Comparison of ENCODE assay signal across 32 cellular contexts in the genomic region with DNA sequence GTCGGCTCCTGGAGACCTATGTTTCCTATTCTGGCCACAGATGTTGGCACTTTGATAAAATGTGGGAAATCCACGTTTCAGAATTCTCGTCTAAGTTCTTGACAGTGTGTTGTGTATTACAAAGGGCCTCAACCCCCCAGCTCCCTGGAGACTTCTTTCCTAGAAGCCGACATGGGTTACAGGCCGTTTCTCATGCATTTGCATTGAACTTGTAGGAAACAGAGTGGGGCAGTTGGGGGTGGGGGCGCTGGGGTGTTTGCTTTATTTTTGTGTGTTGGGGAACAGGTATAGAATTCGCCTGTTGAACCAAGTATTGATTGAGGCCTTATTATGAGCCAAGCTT.
DNase-seq lines count a peak whose midpoint lies in the region; TF ChIP-seq lines count a peak whose summit lies in the region.
"Had no signal": no experiment of that assay in that cellular context is flagged by ENCODE, and none has a peak within 500 bp of the region (broad histone marks: within the 10 kb centered on the region; RNA-seq: fewer than 3 reads in every experiment).

No MANE protein-coding gene starts in this region.

- H3K27me3 Mint-ChIP-seq in progenitor cell of endocrine pancreas: no peaks in the 10 kb centered on the region
- H3K27me3 Mint-ChIP-seq: CD4-positive, alpha-beta memory T cell had no signal

- POLR2A ChIA-PET in A673 (lab: Charles Lee; ENCODE audit: low non-redundant PET): no interaction called here

- H2AFZ ChIP-seq in MM.1S (ENCODE audit: low read length): no peak overlapping the region
- H2AFZ ChIP-seq: parathyroid adenoma had no signal

- H3K27ac ChIP-seq in DOHH2 (ENCODE audit: low read depth, low read length) (0 out of 2 replicates have a peak overlapping the region, but pooled peaks have one; percentile 2), MM.1S (ENCODE audit: low read length) (peak overlapping the region; percentile 97; the same call in 1 of the 2 replicates), coronary artery (peak overlapping the region; percentile 79 to 92), A673 (ENCODE audit: low read depth, low read length, poor library complexity, severe bottlenecking) (no peak overlapping the region)
- H3K27ac ChIP-seq: parathyroid adenoma had no signal

- H3K4me3 Mint-ChIP-seq in progenitor cell of endocrine pancreas (ENCODE audit: low read depth): no peak overlapping the region
- H3K4me3 Mint-ChIP-seq: HFFc6; natural killer cell treated with Interleukin-12 subunit alpha and Interleukin-12 subunit beta and Interleukin-15 and Interleukin-18, amount 100 ng/mL, for 72 hours; stimulated activated effector memory CD8-positive, alpha-beta T cell treated with anti-CD3 and anti-CD28 coated beads, Interleukin-12 subunit alpha, Interleukin-12 subunit beta, amount 100 ng/mL, for 72 hours; T-helper 1 cell treated with Interleukin-12 subunit alpha and Interleukin-12 subunit beta and Interleukin-4 antibody, amounts not matched to agents 30 μg/mL and 1 μg/mL, for 36 hours had no signal

- H3K9me3 ChIP-seq in DOHH2 (ENCODE audit: control insufficient read depth, insufficient read depth, low read length) (no peaks in the 10 kb centered on the region), MM.1S (replicated peaks; ENCODE audit: insufficient read depth, low read length) (no peaks in the 10 kb centered on the region), A673 (ENCODE audit: low read depth, low read length, poor library complexity, severe bottlenecking) (no peaks in the 10 kb centered on the region)
- H3K9me3 ChIP-seq: lower lobe of right lung, right atrium auricular region, SK-N-SH, suprapubic skin, vagina had no signal

- BruUV-seq in A673 (replicated peaks; lab: Mats Ljungman, UMichigan): no TSS peak

- CTCF ChIA-PET in A673 (lab: Charles Lee): no interaction called here

- TF ChIP-seq CTCF in DOHH2 (IDR thresholded peaks at IDR 0.05; ENCODE audit: low read depth, low read length, poor library complexity, severe bottlenecking) (no peak), MM.1S (IDR thresholded peaks at IDR 0.05; ENCODE audit: low read length) (no peak), coronary artery (IDR thresholded peaks at IDR 0.05) (no peak), progenitor cell of endocrine pancreas (IDR thresholded peaks at IDR 0.05; ENCODE audit: unreplicated experiment) (no peak), A673 (conservative IDR thresholded peaks at IDR 0.05; ENCODE audit: low read depth, low read length) (no peak)

- H3K79me2 ChIP-seq in DOHH2 (ENCODE audit: control insufficient read depth, low read length): no peaks in the 10 kb centered on the region
- H3K79me2 ChIP-seq in MM.1S (ENCODE audit: low read length): peaks cover 33% of the 10 kb centered on the region
- H3K79me2 ChIP-seq: parathyroid adenoma had no signal

- H3K4me2 ChIP-seq in DOHH2 (ENCODE audit: low read length): peak overlapping the region; percentile 50
- no peak overlapping the region for H3K4me2 ChIP-seq in MM.1S (ENCODE audit: low read depth, low read length)
- H3K4me2 ChIP-seq: SK-N-SH had no signal

- H3K4me1 ChIP-seq in DOHH2 (ENCODE audit: control insufficient read depth, low read length): peaks cover 65% of the 10 kb centered on the region
- peaks cover 56% of the 10 kb centered on the region for H3K4me1 ChIP-seq in MM.1S (ENCODE audit: low read length)
- H3K4me1 ChIP-seq in A673 (ENCODE audit: insufficient read depth, low read length, poor library complexity, severe bottlenecking): peaks cover 6% of the 10 kb centered on the region
- H3K4me1 ChIP-seq: parathyroid adenoma had no signal

- H4K20me1 ChIP-seq in DOHH2 (ENCODE audit: control insufficient read depth, insufficient read depth, low read depth, low read length) (no peaks in the 10 kb centered on the region), MM.1S (ENCODE audit: insufficient read depth, low read length) (no peaks in the 10 kb centered on the region)

- H3K36me3 ChIP-seq in DOHH2 (ENCODE audit: control insufficient read depth, low read length) (no peaks in the 10 kb centered on the region), MM.1S (replicated peaks; ENCODE audit: insufficient read depth, low read length) (peaks cover 21% of the 10 kb centered on the region; the same call in 1 of the 2 replicates), A673 (ENCODE audit: insufficient read depth, low read length, poor library complexity, severe bottlenecking) (no peaks in the 10 kb centered on the region)
- H3K36me3 ChIP-seq: right atrium auricular region, vagina had no signal

- H3K9me3 Mint-ChIP-seq in progenitor cell of endocrine pancreas (ENCODE audit: low read depth): no peaks in the 10 kb centered on the region
- H3K9me3 Mint-ChIP-seq: CD4-positive, alpha-beta memory T cell; HFFc6; natural killer cell treated with Interleukin-12 subunit alpha and Interleukin-12 subunit beta and Interleukin-15 and Interleukin-18, amount 100 ng/mL, for 72 hours; stimulated activated effector memory CD8-positive, alpha-beta T cell treated with anti-CD3 and anti-CD28 coated beads, Interleukin-12 subunit alpha, Interleukin-12 subunit beta, amount 100 ng/mL, for 72 hours; T-helper 1 cell treated with Interleukin-12 subunit alpha and Interleukin-12 subunit beta and Interleukin-4 antibody, amounts not matched to agents 30 μg/mL and 1 μg/mL, for 36 hours had no signal

- H3K4me1 Mint-ChIP-seq in progenitor cell of endocrine pancreas (ENCODE audit: low read depth): no peaks in the 10 kb centered on the region

- intact Hi-C loops in A673 (cut with micrococcal nuclease; ENCODE audit: unreplicated experiment): no loop called here

- DNase-seq in MM.1S (no peak), coronary artery (ENCODE audit: low spot score) (no peak), progenitor cell of endocrine pancreas (ENCODE audit: low spot score, unreplicated experiment) (no peak), NCI-H146 treated with DMSO at 0.1 percent for 48 hours (lab: John Stamatoyannopoulos, UW; ENCODE audit: unreplicated experiment) (no peak), A673 (ENCODE audit: low spot score) (no peak)
- DNase-seq in central memory CD4-positive, alpha-beta T cell: no peak
- no peak for DNase-seq in NK-92 treated with Interleukin-12 subunit alpha and Interleukin-12 subunit beta, amount 100 ng/mL, for 24 hours (lab: John Stamatoyannopoulos, UW)
- DNase-seq: activated CD4-positive, alpha-beta T cell treated with anti-CD3 and anti-CD28 coated beads for 1 hour; activated CD8-positive, alpha-beta memory T cell treated with anti-CD3 and anti-CD28 coated beads for 24 hours; activated naive CD4-positive, alpha-beta T cell; activated T-cell treated with anti-CD3 and anti-CD28 coated beads, Interleukin-2, amount 50 U/mL, for 1 hour; amniotic stem cell; CD4-positive, alpha-beta memory T cell; effector CD8-positive, alpha-beta T cell; foreskin fibroblast; head of caudate nucleus; HFFc6; kidney; lower lobe of right lung; NCI-H187 treated with DMSO at 0.1 percent for 48 hours; NCI-H526 treated with DMSO at 0.1 percent for 48 hours; SK-N-SH; stimulated activated CD4-positive, alpha-beta T cell treated with anti-CD3 and anti-CD28 coated beads, Interleukin-12 subunit alpha, Interleukin-12 subunit beta, amount 100 ng/mL, for 4 hours; stimulated activated CD4-positive, alpha-beta T cell treated with anti-CD3 and anti-CD28 coated beads, Interleukin-4, amount 100 ng/mL, for 24 hours had no signal

- H3K27me3 ChIP-seq in DOHH2 (ENCODE audit: control insufficient read depth, low read length) (no peaks in the 10 kb centered on the region), MM.1S (replicated peaks; ENCODE audit: insufficient read depth, low read length) (no peaks in the 10 kb centered on the region), A673 (replicated peaks; ENCODE audit: insufficient read depth, low read depth, low read length, poor library complexity) (no peaks in the 10 kb centered on the region)
- H3K27me3 ChIP-seq: right atrium auricular region, suprapubic skin, vagina had no signal

- H3F3A ChIP-seq in DOHH2 (ENCODE audit: control insufficient read depth, insufficient read depth) (peaks cover 4% of the 10 kb centered on the region; the same call in 1 of the 2 replicates), MM.1S (ENCODE audit: insufficient read depth, low read length) (peaks cover 45% of the 10 kb centered on the region)

- H3K4me3 ChIP-seq in DOHH2 (ENCODE audit: low read length) (peak overlapping the region; percentile 42), MM.1S (ENCODE audit: low read length) (no peak overlapping the region), coronary artery (no peak overlapping the region), A673 (ENCODE audit: low read depth, low read length, poor library complexity, severe bottlenecking) (no peak overlapping the region)
- H3K4me3 ChIP-seq: lower lobe of right lung, right atrium auricular region, suprapubic skin, vagina had no signal

- H3K36me3 Mint-ChIP-seq in progenitor cell of endocrine pancreas (ENCODE audit: insufficient read depth): peaks cover 1% of the 10 kb centered on the region
- H3K36me3 Mint-ChIP-seq: CD4-positive, alpha-beta memory T cell; natural killer cell treated with Interleukin-12 subunit alpha and Interleukin-12 subunit beta and Interleukin-15 and Interleukin-18, amount 100 ng/mL, for 72 hours; stimulated activated effector memory CD8-positive, alpha-beta T cell treated with anti-CD3 and anti-CD28 coated beads, Interleukin-12 subunit alpha, Interleukin-12 subunit beta, amount 100 ng/mL, for 72 hours had no signal

- H3K9me2 ChIP-seq in DOHH2 (replicated peaks; ENCODE audit: control insufficient read depth, low read length) (no peaks in the 10 kb centered on the region), MM.1S (replicated peaks; ENCODE audit: insufficient read depth, low read length) (no peaks in the 10 kb centered on the region)
- H3K9me2 ChIP-seq: SK-N-SH had no signal

- peak overlapping the region; percentile 77 for H3K27ac Mint-ChIP-seq in progenitor cell of endocrine pancreas
- H3K27ac Mint-ChIP-seq: stimulated activated effector memory CD8-positive, alpha-beta T cell treated with anti-CD3 and anti-CD28 coated beads, Interleukin-12 subunit alpha, Interleukin-12 subunit beta, amount 100 ng/mL, for 72 hours; T-helper 1 cell treated with Interleukin-12 subunit alpha and Interleukin-12 subunit beta and Interleukin-4 antibody, amounts not matched to agents 30 μg/mL and 1 μg/mL, for 36 hours had no signal

- H3K9ac ChIP-seq in MM.1S (ENCODE audit: low read length): no peak overlapping the region
- H3K9ac ChIP-seq: parathyroid adenoma, SK-N-SH had no signal
